19 cellular contexts compared by ENCODE assay signal in genomic region chr7:4040031-4040928, GRCh38.
DNase-seq lines count a peak whose midpoint lies in the region; ATAC-seq, FAIRE-seq and TF ChIP-seq lines count a peak whose summit lies in the region.
"Had no signal": no experiment of that assay in that cellular context is flagged by ENCODE, and none has a peak within 500 bp of the region (broad histone marks: within the 10 kb centered on the region; RNA-seq: fewer than 3 reads in every experiment).

No MANE protein-coding gene starts in this region.

- H2BK15ac ChIP-seq in H1 (ENCODE audit: low read length) = no peak overlapping the region

- no peak for ATAC-seq in memory B cell (ENCODE audit: low read depth)
- ATAC-seq in GM19328 (IDR thresholded peaks at IDR 0.05; ENCODE audit: unreplicated experiment) = no peak

- H3K4me3 Mint-ChIP-seq in memory B cell = peak overlapping the region; percentile 24
- H3K4me3 Mint-ChIP-seq: CD4-positive, alpha-beta T cell had no signal

- H2AFZ ChIP-seq in H1 (ENCODE audit: low read length) = no peak overlapping the region

- H3K9ac ChIP-seq in H1 (replicated peaks in 1 of 4; ENCODE audit: extremely low read depth in 1 of 4, low read depth in 3 of 4, low read length in 3 of 4) = peak overlapping the region in 3 of 4 experiments; percentile 36 to 66 (median 55); a peak in 6 of 7 replicates

- H3K9me3 ChIP-seq in H1 (ENCODE audit: insufficient read depth in 2 of 2, low read depth in 1 of 2, low read length in 1 of 2) = no peaks in the 10 kb centered on the region
- H3K9me3 ChIP-seq: BE2C, HAP-1, SJSA1 had no signal

- peak overlapping the region; percentile 95 for H2BK120ac ChIP-seq in H1 (replicated peaks; ENCODE audit: low read depth, low read length)

- CTCF ChIA-PET in H1 (lab: Charles Lee; ENCODE audit: partially characterized antibody) = interaction anchor here (0.6 to 1.3 kb wide), 4 partner anchors 31 to 84 kb away, joined by 3 to 4 read pairs (median 3); no protein-coding TSS in a partner anchor

- no peak overlapping the region for H3K27ac Mint-ChIP-seq in memory B cell
- H3K27ac Mint-ChIP-seq: CD4-positive, alpha-beta T cell had no signal

- no peak for DNase-seq in HTR-8/SVneo (ENCODE audit: insufficient read length, low spot score)
- peak; percentile 20 for DNase-seq in NCI-H146 treated with DMSO at 0.1 percent for 48 hours (lab: John Stamatoyannopoulos, UW; ENCODE audit: unreplicated experiment)
- peak; percentile 39 to 70 for DNase-seq in H1 (ENCODE audit: low read depth in 1 of 2, low spot score in 2 of 2)
- no peak for DNase-seq in memory B cell (ENCODE audit: low spot score in 2 of 2)
- DNase-seq in iPS-NIHi7 (ENCODE audit: extremely low spot score) = no peak
- no peak for DNase-seq in dermis blood vessel endothelial cell
- DNase-seq in NCI-H1092 (lab: John Stamatoyannopoulos, UW) = no peak
- DNase-seq: BE2C; CD4-positive, alpha-beta T cell; DMS53; KBM-7; NCI-H1436 treated with DMSO at 0.1 percent for 48 hours; NCI-H2081 treated with DMSO at 0.1 percent for 48 hours; NCI-H510A treated with DMSO at 0.1 percent for 48 hours; NK-92 treated with Interleukin-12 subunit alpha and Interleukin-12 subunit beta, amount 100 ng/mL, for 24 hours had no signal

- peak overlapping the region; percentile 56 for H3K14ac ChIP-seq in H1 (ENCODE audit: insufficient read length)

- peak overlapping the region; percentile 84 for H4K91ac ChIP-seq in H1 (replicated peaks; ENCODE audit: insufficient read length, low read length)

- H3K27me3 ChIP-seq in H1 (replicated peaks in 1 of 4; ENCODE audit: control insufficient read depth in 3 of 4, extremely low read depth in 1 of 4, insufficient read depth in 3 of 4, low read length in 3 of 4) = no peaks in the 10 kb centered on the region
- H3K27me3 ChIP-seq: BE2C, SJSA1 had no signal

- TF ChIP-seq RAD21 in H1 (IDR thresholded peaks at IDR 0.05 in 1 of 2, conservative IDR thresholded peaks at IDR 0.05 in 1 of 2; ENCODE audit: low read depth in 2 of 2, low read length in 2 of 2) = no peak

- no peak overlapping the region for H3K23ac ChIP-seq in H1 (ENCODE audit: insufficient read length)

- peak overlapping the region; percentile 43 for H3K56ac ChIP-seq in H1 (replicated peaks; ENCODE audit: insufficient read length, low read depth, low read length)

- H3K4ac ChIP-seq in H1 (replicated peaks; ENCODE audit: insufficient read length, low read depth, low read length) = peak overlapping the region; percentile 93

- no peak for TF ChIP-seq CTCF in H1 (IDR thresholded peaks at IDR 0.05; ENCODE audit: control extremely low read depth in 1 of 3, insufficient read depth in 1 of 3, low read depth in 1 of 3, low read length in 3 of 3)

- 0 out of 2 replicates have a peak overlapping the region, but pooled peaks have one; percentile 18 for H2BK12ac ChIP-seq in H1 (ENCODE audit: low read depth, low read length)

- peak in 1 of 2 experiments; percentile 81; a peak in 2 of 3 replicates for TF ChIP-seq POLR2A in H1 (IDR thresholded peaks at IDR 0.05; ENCODE audit: control extremely low read depth in 1 of 2, low read depth in 2 of 2, low read length in 2 of 2)

- no peaks in the 10 kb centered on the region for H4K20me1 ChIP-seq in H1 (replicated peaks in 1 of 2; ENCODE audit: control insufficient read depth in 1 of 2, insufficient read depth in 2 of 2, low read length in 2 of 2)

- H3K79me2 ChIP-seq in H1 (ENCODE audit: control insufficient read depth in 1 of 2, insufficient read depth in 2 of 2, low read length in 2 of 2) = no peaks in the 10 kb centered on the region

- H3K36me3 Mint-ChIP-seq in memory B cell = no peaks in the 10 kb centered on the region

- TF ChIP-seq EP300 in H1 (IDR thresholded peaks at IDR 0.05; ENCODE audit: borderline replicate concordance in 1 of 2, low read depth in 2 of 2, low read length in 2 of 2) = no peak; a peak in 1 of 3 replicates

- no peak overlapping the region; the same call in 1 of the 2 replicates for H2AK5ac ChIP-seq in H1 (ENCODE audit: low read depth, low read length)

- peaks cover 8 to 28% (median 24%) of the 10 kb centered on the region in 4 experiments for H3K4me1 ChIP-seq in H1 (replicated peaks in 1 of 4; ENCODE audit: control insufficient read depth in 3 of 4, insufficient read depth in 4 of 4, low read length in 3 of 4)
- H3K4me1 ChIP-seq: BE2C, HAP-1, SJSA1 had no signal

- H3K9me3 Mint-ChIP-seq in memory B cell = no peaks in the 10 kb centered on the region
- H3K9me3 Mint-ChIP-seq: CD4-positive, alpha-beta T cell had no signal

- peak overlapping the region; percentile 11 to 47 (median 16); a peak in 4 of 8 replicates for H3K4me3 ChIP-seq in H1 (ENCODE audit: extremely low read depth in 1 of 4, insufficient read depth in 2 of 4, low read depth in 3 of 4, low read length in 4 of 4)
- H3K4me3 ChIP-seq: HAP-1, SJSA1 had no signal

- peak overlapping the region; percentile 66; the same call in 1 of the 2 replicates for H2BK5ac ChIP-seq in H1 (ENCODE audit: low read depth, low read length)

- no peaks in the 10 kb centered on the region for H3K23me2 ChIP-seq in H1 (ENCODE audit: low read depth, low read length)

- peak overlapping the region; percentile 87 for H3K27ac ChIP-seq in H1 (ENCODE audit: low read depth, low read length)
- H3K27ac ChIP-seq: RWPE1, SJSA1 had no signal

- peaks cover 3% of the 10 kb centered on the region for H3K4me1 Mint-ChIP-seq in memory B cell

- H3K79me1 ChIP-seq in H1 (ENCODE audit: low read depth, low read length) = no peaks in the 10 kb centered on the region

- H3K27me3 Mint-ChIP-seq in memory B cell = no peaks in the 10 kb centered on the region
- H3K27me3 Mint-ChIP-seq: CD4-positive, alpha-beta T cell had no signal

- peak overlapping the region; percentile 73 for H3K18ac ChIP-seq in H1 (ENCODE audit: extremely low read depth, low read length)

- POLR2A ChIA-PET in H1 (lab: Charles Lee; ENCODE audit: partially characterized antibody) = interaction anchor here (0.7 to 2.4 kb wide), 10 partner anchors 9 to 623 kb away, joined by 3 to 18 read pairs (median 4); no protein-coding TSS in a partner anchor

- H3K4me2 ChIP-seq in H1 (ENCODE audit: insufficient read depth in 1 of 2, low read depth in 2 of 2, low read length in 2 of 2) = peak overlapping the region; percentile 54 to 75

- H4K8ac ChIP-seq in H1 (ENCODE audit: extremely low read depth, insufficient read depth, low read length) = peak overlapping the region; percentile 90

- peak overlapping the region; percentile 90 for H4K5ac ChIP-seq in H1 (ENCODE audit: insufficient read length, low read depth, low read length)

- 25% methylated on average over 21 of the region's 21 CpGs; no CpG with 5 or more reads in 1 of the 2 experiments for WGBS in H1 (ENCODE audit: extremely low coverage in 1 of 2, insufficient coverage in 1 of 2, insufficient read length in 1 of 2, insufficient replicate concordance in 2 of 2, low coverage in 1 of 2, low lambda C conversion rate in 2 of 2, missing lambda C conversion rate in 1 of 2), 2 experiments

- 0 out of 2 replicates have a peak overlapping the region, but pooled peaks have one; percentile 16 for H2BK20ac ChIP-seq in H1 (ENCODE audit: low read length)

- H3K36me3 ChIP-seq in H1 (ENCODE audit: control insufficient read depth in 2 of 4, insufficient read depth in 4 of 4, low read length in 3 of 4) = no peaks in the 10 kb centered on the region
- H3K36me3 ChIP-seq: BE2C, HAP-1, SJSA1 had no signal

- FAIRE-seq in HTR-8/SVneo (lab: Jason Lieb, UNC) (peak; percentile 4), H1 (lab: Jason Lieb, UNC) (peak; percentile 93)

TF ChIP-seq in H1, 55 proteins besides CTCF, POLR2A, EP300 and RAD21 (continues in another document):
- TF ChIP-seq TBP (IDR thresholded peaks at IDR 0.05; ENCODE audit: low read depth, low read length) (peak; percentile 88), E2F6 (IDR thresholded peaks at IDR 0.05) (peak; percentile 6; the same call in 1 of the 2 replicates), HDAC6 (IDR thresholded peaks at IDR 0.05; ENCODE audit: low read depth, low read length) (no peak), ASH2L (IDR thresholded peaks at IDR 0.05; ENCODE audit: low read length) (peak; percentile 62), TAF7 (optimal IDR thresholded peaks at IDR 0.05; ENCODE audit: borderline replicate concordance, low read depth, low read length) (peak; percentile 45), SP2 (IDR thresholded peaks at IDR 0.05; ENCODE audit: low read length) (no peak), FOSL1 (IDR thresholded peaks at IDR 0.05; ENCODE audit: insufficient read depth, low read depth, low read length) (no peak), HDAC2 (IDR thresholded peaks at IDR 0.05; ENCODE audit: borderline replicate concordance in 1 of 2, low read depth in 2 of 2, low read length in 2 of 2) (peak in 1 of 2 experiments; percentile 59; a peak in 1 of 4 replicates), SP1 (IDR thresholded peaks at IDR 0.05; ENCODE audit: low read depth, low read length) (peak; percentile 82), SIX5 (IDR thresholded peaks at IDR 0.05; ENCODE audit: low read depth, low read length) (no peak), EGR1 (IDR thresholded peaks at IDR 0.05; ENCODE audit: borderline replicate concordance, low read depth, low read length) (peak; percentile 18; the same call in 1 of the 2 replicates), MAX (IDR thresholded peaks at IDR 0.05) (peak; percentile 83), SP4 (IDR thresholded peaks at IDR 0.05; ENCODE audit: low read length) (0 out of 2 replicates have a peak, but pooled peaks have one; percentile 49), TCF12 (IDR thresholded peaks at IDR 0.05; ENCODE audit: low read depth, low read length) (peak; percentile 88), POU5F1 (IDR thresholded peaks at IDR 0.05; ENCODE audit: low read depth, low read length) (peak; percentile 31; the same call in 1 of the 2 replicates), BCL11A (IDR thresholded peaks at IDR 0.05; ENCODE audit: low read depth in 2 of 2, low read length in 2 of 2) (no peak), JUN (IDR thresholded peaks at IDR 0.05; ENCODE audit: low read depth, low read length) (no peak), BACH1 (IDR thresholded peaks at IDR 0.05; ENCODE audit: low read length) (no peak), KDM4A (IDR thresholded peaks at IDR 0.05; ENCODE audit: low read depth, low read length, severe bottlenecking) (peak; percentile 35), YY1 (IDR thresholded peaks at IDR 0.05; ENCODE audit: low read depth, low read length) (peak; percentile 82)

Comparison
In these comparisons a context has a peak if more than half of its experiments do, and no peak if none do; other contexts are left out.
1. DNase-seq: peak in NCI-H146 treated with DMSO at 0.1 percent for 48 hours (single experiment) and H1 (2 of 2); none in HTR-8/SVneo (single experiment), memory B cell (0 of 2), iPS-NIHi7 (single experiment), dermis blood vessel endothelial cell (single experiment) and NCI-H1092 (single experiment).